ENCODE assay signal across 7 cellular contexts in the genomic region with DNA sequence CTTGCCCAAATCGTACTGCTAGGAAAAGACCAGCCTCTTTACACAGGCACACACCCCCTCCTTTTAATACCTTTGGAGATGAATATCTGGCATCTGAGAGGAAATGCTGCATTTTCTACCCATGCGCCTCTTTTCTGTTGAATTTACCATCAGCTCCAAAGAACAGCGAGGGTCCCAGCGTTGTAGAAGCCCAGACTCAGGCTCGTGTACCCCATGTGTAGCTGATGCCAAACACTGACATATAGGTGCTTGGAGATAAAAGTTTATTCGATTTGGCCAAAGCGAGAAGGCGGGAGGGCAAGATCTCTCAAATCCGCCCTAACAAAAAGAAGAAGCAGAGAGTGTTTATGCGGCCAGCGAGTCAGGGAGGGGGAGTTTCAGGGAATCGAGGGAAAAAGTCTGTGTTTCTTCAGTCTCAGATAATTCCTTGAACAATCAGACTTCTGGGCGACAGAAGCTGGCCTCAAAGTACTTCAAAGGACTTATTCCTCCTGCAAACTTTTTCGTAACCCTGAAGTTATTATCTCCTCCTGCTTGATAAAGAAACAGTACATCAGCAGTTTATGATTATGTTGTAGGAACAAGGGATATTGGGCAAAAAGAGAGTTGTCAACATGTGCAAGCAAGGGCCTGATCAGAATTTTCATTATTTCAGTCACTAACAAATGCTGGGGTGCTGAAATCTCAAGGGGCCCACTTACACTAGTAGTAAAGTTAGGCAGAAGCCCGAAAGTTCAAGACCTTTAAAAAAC. TPM values are rescaled to one million over a fixed set of nuclear protein-coding genes. Genes with fewer than 3 reads are reported as not detected.
DNase-seq lines count a peak whose midpoint lies in the region; ATAC-seq and TF ChIP-seq lines count a peak whose summit lies in the region.

No MANE protein-coding gene starts in this region.

- ATAC-seq in GM18873 (IDR thresholded peaks at IDR 0.05; ENCODE audit: low FRiP score, unreplicated experiment): peak; percentile 20
- peak; percentile 20 for ATAC-seq in HG02678 (IDR thresholded peaks at IDR 0.05; ENCODE audit: unreplicated experiment)
- no peak for ATAC-seq in HG02571 (IDR thresholded peaks at IDR 0.05; ENCODE audit: unreplicated experiment)

- no peaks in the 10 kb centered on the region for H3K36me3 ChIP-seq in SK-N-MC (ENCODE audit: insufficient read depth, low read length)

- H3K4me3 ChIP-seq in SK-N-MC (peak overlapping the region; percentile 89), epithelial cell of proximal tubule (ENCODE audit: low read depth, low read length) (peak overlapping the region; percentile 74), retinal pigment epithelial cell (ENCODE audit: low read length) (peak overlapping the region; percentile 67)

- TF ChIP-seq CTCF in epithelial cell of proximal tubule (conservative IDR thresholded peaks at IDR 0.05; ENCODE audit: low read depth, low read length) (no peak), retinal pigment epithelial cell (conservative IDR thresholded peaks at IDR 0.05; ENCODE audit: low read depth, low read length) (no peak)

- peak overlapping the region; percentile 38 for H3K9ac ChIP-seq in SK-N-MC (ENCODE audit: insufficient read length)

- no peak for DNase-seq in SK-N-MC (ENCODE audit: low read depth, low spot score)
- no peak for DNase-seq in epithelial cell of proximal tubule (ENCODE audit: low read depth)
- DNase-seq in retinal pigment epithelial cell (ENCODE audit: low read depth): no peak
- no peak for DNase-seq in NCI-H1930 (lab: John Stamatoyannopoulos, UW)

- no peaks in the 10 kb centered on the region for H3K9me3 ChIP-seq in SK-N-MC (ENCODE audit: low read depth, low read length)

- H3K27ac ChIP-seq in SK-N-MC: no peak overlapping the region

RNA-seq across cellular contexts. Expression of gene CREG1, which starts 0.6 kb away (rescaled TPM):
- total RNA-seq in epithelial cell of proximal tubule: 25.2 and 48.1 TPM in 2 replicates

RNA-seq across cellular contexts. Expression of gene CD247, which starts 35.9 kb away (rescaled TPM):
- not detected in 2 replicates for total RNA-seq in epithelial cell of proximal tubule
